8 cellular contexts compared by ENCODE assay signal in genomic region chr1:247078315-247079140, GRCh38. TPM values are rescaled to one million over a fixed set of nuclear protein-coding genes. Genes with fewer than 3 reads are reported as not detected.
DNase-seq lines count a peak whose midpoint lies in the region; ATAC-seq and TF ChIP-seq lines count a peak whose summit lies in the region.

ZNF670 (minus strand) TSS chr1:247078811; CDS start chr1:247078596, 215 bp downstream.

- H3K4me3 ChIP-seq in AG10803 (ENCODE audit: low read length): peak within 1 kb of the TSS; percentile 90

- ATAC-seq in GM19025 (IDR thresholded peaks at IDR 0.05; ENCODE audit: low read depth, unreplicated experiment) (peak; percentile 99), HG03280 (IDR thresholded peaks at IDR 0.05; ENCODE audit: unreplicated experiment) (peak; percentile 100)
- peak; percentile 100 for ATAC-seq in activated CD4-positive, CD25-positive, alpha-beta regulatory T cell treated with anti-CD3 and anti-CD28 coated beads, Interleukin-2, amount 50 U/mL, for 24 hours

- TF ChIP-seq CTCF in AG10803 (conservative IDR thresholded peaks at IDR 0.05; ENCODE audit: low read length): no peak

- DNase-seq in AG10803 (ENCODE audit: low read depth) (peak; percentile 87), NCI-H345 (lab: John Stamatoyannopoulos, UW) (peak; percentile 98), cerebellum (ENCODE audit: low spot score) (peak; percentile 97), kidney tubule cell (ENCODE audit: low spot score) (peak; percentile 98)
- DNase-seq in stimulated activated CD4-positive, alpha-beta T cell treated with anti-CD3 and anti-CD28 coated beads, Interleukin-1b, Interleukin-23, amount 100 ng/mL, for 24 hours (ENCODE audit: low read depth in 4 of 4, low spot score in 1 of 4): peak; percentile 82 to 93 (median 86)

RNA-seq across cellular contexts. Expression of gene ZNF670, which starts in this region (rescaled TPM):
- 15.1 TPM for total RNA-seq in cerebellum

Comparison
In these comparisons a context has a peak if more than half of its experiments do, and no peak if none do; other contexts are left out.
1. Peak in every context shown above with its lines: DNase-seq, ATAC-seq and H3K4me3 ChIP-seq.